ENCODE assay signal across 20 cellular contexts in genomic region chr1:245008761-245009160, GRCh38.
DNase-seq lines count a peak whose midpoint lies in the region; ATAC-seq and TF ChIP-seq lines count a peak whose summit lies in the region.
"Had no signal": no experiment of that assay in that cellular context is flagged by ENCODE, and none has a peak within 500 bp of the region (broad histone marks: within the 10 kb centered on the region; RNA-seq: fewer than 3 reads in every experiment).

No MANE protein-coding gene starts in this region.

- DNase-seq in H4 (ENCODE audit: low spot score) (peak; percentile 26), LHCN-M2 (ENCODE audit: low read depth) (peak; percentile 14), adrenal gland (peak in 6 of 7 donors; percentile 30 to 69 (median 60)), foreskin keratinocyte (no peak), caudate nucleus (lab: John Stamatoyannopoulos, UW) (no peak), WERI-Rb-1 (no peak), left lung (no peak)
- no peak for DNase-seq in activated T-helper 1 cell treated with anti-CD3 and anti-CD28 coated beads, Interleukin-12 subunit alpha, Interleukin-12 subunit beta, Interleukin-2, Interleukin-4 antibody, amounts not matched to agents 30 ng/mL and 10 ng/mL and 1 ng/mL, durations not matched to agents 14 hours and 24 hours and 36 hours (ENCODE audit: low spot score)
- DNase-seq: C1 segment of cervical spinal cord; CD8-positive, alpha-beta memory T cell; DMS79; H7; KBM-7; NCI-H1092; NCI-H146; NCI-H2029 treated with DMSO at 0.1 percent for 48 hours; NCI-H2171 treated with DMSO at 0.1 percent for 48 hours; NCI-H446; NCI-H69 had no signal

- intact Hi-C loops in adrenal gland (cut with DNase I): no loop called here
- intact Hi-C loops in left lung (cut with DNase I): no loop called here
- intact Hi-C loops in activated T-helper 1 cell treated with anti-CD3 and anti-CD28 coated beads, Interleukin-12 subunit alpha, Interleukin-12 subunit beta, Interleukin-2, Interleukin-4 antibody, amounts not matched to agents 30 ng/mL and 10 ng/mL and 1 ng/mL, durations not matched to agents 14 hours and 24 hours and 36 hours (cut with micrococcal nuclease): no loop called here

- no peaks in the 10 kb centered on the region for H3K36me3 Mint-ChIP-seq in activated T-helper 1 cell treated with anti-CD3 and anti-CD28 coated beads, Interleukin-12 subunit alpha, Interleukin-12 subunit beta, Interleukin-2, Interleukin-4 antibody, amounts not matched to agents 30 ng/mL and 10 ng/mL and 1 ng/mL, durations not matched to agents 14 hours and 24 hours and 36 hours (ENCODE audit: low read depth)
- H3K36me3 Mint-ChIP-seq: CD8-positive, alpha-beta memory T cell had no signal

- no peak overlapping the region for H3K27ac ChIP-seq in adrenal gland
- no peak overlapping the region for H3K27ac ChIP-seq in foreskin keratinocyte
- no peak overlapping the region for H3K27ac ChIP-seq in caudate nucleus (ENCODE audit: low read depth, low read length)
- H3K27ac ChIP-seq in WERI-Rb-1: no peak overlapping the region
- no peak overlapping the region for H3K27ac ChIP-seq in left lung

- no peaks in the 10 kb centered on the region for H3K9me3 Mint-ChIP-seq in activated T-helper 1 cell treated with anti-CD3 and anti-CD28 coated beads, Interleukin-12 subunit alpha, Interleukin-12 subunit beta, Interleukin-2, Interleukin-4 antibody, amounts not matched to agents 30 ng/mL and 10 ng/mL and 1 ng/mL, durations not matched to agents 14 hours and 24 hours and 36 hours
- H3K9me3 Mint-ChIP-seq: CD8-positive, alpha-beta memory T cell had no signal

- H3K9me3 ChIP-seq in adrenal gland (replicated peaks in 1 of 3) (no peaks in the 10 kb centered on the region), WERI-Rb-1 (ENCODE audit: severe bottlenecking) (no peaks in the 10 kb centered on the region), left lung (no peaks in the 10 kb centered on the region)

- H3K4me3 Mint-ChIP-seq in activated T-helper 1 cell treated with anti-CD3 and anti-CD28 coated beads, Interleukin-12 subunit alpha, Interleukin-12 subunit beta, Interleukin-2, Interleukin-4 antibody, amounts not matched to agents 30 ng/mL and 10 ng/mL and 1 ng/mL, durations not matched to agents 14 hours and 24 hours and 36 hours: no peak overlapping the region
- H3K4me3 Mint-ChIP-seq: CD8-positive, alpha-beta memory T cell had no signal

- H3K4me1 ChIP-seq in adrenal gland (replicated peaks in 1 of 2) (no peaks in the 10 kb centered on the region), foreskin keratinocyte (no peaks in the 10 kb centered on the region), left lung (no peaks in the 10 kb centered on the region)

- no peaks in the 10 kb centered on the region for H3K4me1 Mint-ChIP-seq in activated T-helper 1 cell treated with anti-CD3 and anti-CD28 coated beads, Interleukin-12 subunit alpha, Interleukin-12 subunit beta, Interleukin-2, Interleukin-4 antibody, amounts not matched to agents 30 ng/mL and 10 ng/mL and 1 ng/mL, durations not matched to agents 14 hours and 24 hours and 36 hours (ENCODE audit: low read depth)
- H3K4me1 Mint-ChIP-seq: CD8-positive, alpha-beta memory T cell had no signal

- ATAC-seq in foreskin keratinocyte (peak; percentile 19), left lung (no peak)
- ATAC-seq: Panc1 had no signal

- H3K27me3 Mint-ChIP-seq in activated T-helper 1 cell treated with anti-CD3 and anti-CD28 coated beads, Interleukin-12 subunit alpha, Interleukin-12 subunit beta, Interleukin-2, Interleukin-4 antibody, amounts not matched to agents 30 ng/mL and 10 ng/mL and 1 ng/mL, durations not matched to agents 14 hours and 24 hours and 36 hours (ENCODE audit: insufficient read depth): peaks cover 2% of the 10 kb centered on the region
- H3K27me3 Mint-ChIP-seq: CD8-positive, alpha-beta memory T cell had no signal

- TF ChIP-seq CTCF in adrenal gland (IDR thresholded peaks at IDR 0.05): no peak
- no peak for TF ChIP-seq CTCF in foreskin keratinocyte (conservative IDR thresholded peaks at IDR 0.05)
- no peak for TF ChIP-seq CTCF in WERI-Rb-1 (IDR thresholded peaks at IDR 0.05; ENCODE audit: low read depth, low read length)
- TF ChIP-seq CTCF in left lung (IDR thresholded peaks at IDR 0.05): no peak

- no peak for TF ChIP-seq POLR2A in adrenal gland (IDR thresholded peaks at IDR 0.05)

- no peak overlapping the region for H3K27ac Mint-ChIP-seq in activated T-helper 1 cell treated with anti-CD3 and anti-CD28 coated beads, Interleukin-12 subunit alpha, Interleukin-12 subunit beta, Interleukin-2, Interleukin-4 antibody, amounts not matched to agents 30 ng/mL and 10 ng/mL and 1 ng/mL, durations not matched to agents 14 hours and 24 hours and 36 hours
- H3K27ac Mint-ChIP-seq: CD8-positive, alpha-beta memory T cell had no signal

- WGBS in adrenal gland, 4 donors: 50 to 67% (median 57%) methylated on average over 5 of the region's 5 CpGs

- no peak overlapping the region for H3K4me3 ChIP-seq in adrenal gland
- no peak overlapping the region for H3K4me3 ChIP-seq in WERI-Rb-1 (ENCODE audit: low read depth, low read length)
- H3K4me3 ChIP-seq in left lung: no peak overlapping the region

- H3K27me3 ChIP-seq in adrenal gland: no peaks in the 10 kb centered on the region
- no peaks in the 10 kb centered on the region for H3K27me3 ChIP-seq in foreskin keratinocyte
- H3K27me3 ChIP-seq in WERI-Rb-1 (ENCODE audit: insufficient read depth, low read depth, severe bottlenecking): no peaks in the 10 kb centered on the region
- no peaks in the 10 kb centered on the region for H3K27me3 ChIP-seq in left lung

- H3K36me3 ChIP-seq in adrenal gland (replicated peaks in 1 of 2): no peaks in the 10 kb centered on the region
- H3K36me3 ChIP-seq in WERI-Rb-1: no peaks in the 10 kb centered on the region
- H3K36me3 ChIP-seq in left lung: no peaks in the 10 kb centered on the region

Comparison
In these comparisons a context has a peak if more than half of its experiments do, and no peak if none do; other contexts are left out.
1. DNase-seq: peak in H4 (single experiment), LHCN-M2 (single experiment) and adrenal gland (6 of 7); none in foreskin keratinocyte (0 of 2), caudate nucleus (0 of 61), WERI-Rb-1 (single experiment), left lung (0 of 2) and activated T-helper 1 cell treated with anti-CD3 and anti-CD28 coated beads, Interleukin-12 subunit alpha, Interleukin-12 subunit beta, Interleukin-2, Interleukin-4 antibody, amounts not matched to agents 30 ng/mL and 10 ng/mL and 1 ng/mL, durations not matched to agents 14 hours and 24 hours and 36 hours (single experiment).